In the genomic region with DNA sequence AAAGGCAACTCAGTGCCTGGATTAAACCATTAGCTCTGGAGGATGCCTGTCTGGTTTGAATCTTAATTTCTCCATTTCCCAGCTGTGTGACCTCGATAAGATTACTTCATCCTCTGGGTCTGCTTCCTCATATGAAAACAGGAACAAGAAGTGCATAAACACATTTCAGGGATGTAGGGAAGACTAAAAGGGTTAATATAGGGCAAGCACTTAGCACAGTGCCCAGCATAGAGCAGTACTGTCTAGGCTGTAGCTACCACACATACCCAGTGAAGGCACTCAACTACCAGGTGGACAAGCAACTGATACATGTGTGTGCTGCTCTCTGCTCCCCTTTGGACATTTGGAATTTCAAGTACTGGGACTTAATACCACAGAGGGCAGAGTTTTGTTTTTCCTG, we compare ENCODE assay signal across 25 cellular contexts.
DNase-seq lines count a peak whose midpoint lies in the region; ATAC-seq and TF ChIP-seq lines count a peak whose summit lies in the region.
"Had no signal": no experiment of that assay in that cellular context is flagged by ENCODE, and none has a peak within 500 bp of the region (broad histone marks: within the 10 kb centered on the region; RNA-seq: fewer than 3 reads in every experiment).

No MANE protein-coding gene starts in this region.

- H3K27me3 Mint-ChIP-seq in stimulated activated naive B cell treated with anti-CD40 and anti-IgM and Interleukin-4, amounts not matched to agents 10 μg/mL and 1 μg/mL and 100 μg/mL, for 72 hours = peaks cover 0 to under 1% of the 10 kb centered on the region in 2 donors
- H3K27me3 Mint-ChIP-seq: stimulated activated memory B cell treated with anti-CD40 and anti-IgM and Interleukin-4, amounts not matched to agents 10 μg/mL and 1 μg/mL and 100 μg/mL, for 72 hours had no signal

- no peak overlapping the region for H3K4me3 Mint-ChIP-seq in stimulated activated naive B cell treated with anti-CD40 and anti-IgM and Interleukin-4, amounts not matched to agents 10 μg/mL and 1 μg/mL and 100 μg/mL, for 72 hours
- H3K4me3 Mint-ChIP-seq: natural killer cell; stimulated activated memory B cell treated with anti-CD40 and anti-IgM and Interleukin-4, amounts not matched to agents 10 μg/mL and 1 μg/mL and 100 μg/mL, for 72 hours; T-helper 1 cell treated with Interleukin-12 subunit alpha and Interleukin-12 subunit beta and Interleukin-4 antibody, amounts not matched to agents 30 μg/mL and 1 μg/mL, for 36 hours had no signal

- H3K27ac Mint-ChIP-seq in stimulated activated naive B cell treated with anti-CD40 and anti-IgM and Interleukin-4, amounts not matched to agents 10 μg/mL and 1 μg/mL and 100 μg/mL, for 72 hours = no peak overlapping the region
- H3K27ac Mint-ChIP-seq: natural killer cell; stimulated activated memory B cell treated with anti-CD40 and anti-IgM and Interleukin-4, amounts not matched to agents 10 μg/mL and 1 μg/mL and 100 μg/mL, for 72 hours; T-helper 1 cell treated with Interleukin-12 subunit alpha and Interleukin-12 subunit beta and Interleukin-4 antibody, amounts not matched to agents 30 μg/mL and 1 μg/mL, for 36 hours had no signal

- no peak for TF ChIP-seq CTCF in HL-60 (IDR thresholded peaks at IDR 0.05; ENCODE audit: insufficient read depth, low read length)

- H3K27ac ChIP-seq in HL-60 (replicated peaks) = 0 out of 2 replicates have a peak overlapping the region, but pooled peaks have one; percentile 26
- H3K27ac ChIP-seq in skeletal muscle tissue (ENCODE audit: low read depth, low read length) = peak overlapping the region; percentile 33
- H3K27ac ChIP-seq: hepatocyte, pancreas had no signal

- intact Hi-C loops in left cardiac atrium (cut with DNase I) = no loop called here

- H3K36me3 Mint-ChIP-seq in stimulated activated naive B cell treated with anti-CD40 and anti-IgM and Interleukin-4, amounts not matched to agents 10 μg/mL and 1 μg/mL and 100 μg/mL, for 72 hours = no peaks in the 10 kb centered on the region
- H3K36me3 Mint-ChIP-seq: natural killer cell; stimulated activated memory B cell treated with anti-CD40 and anti-IgM and Interleukin-4, amounts not matched to agents 10 μg/mL and 1 μg/mL and 100 μg/mL, for 72 hours had no signal

- no peaks in the 10 kb centered on the region for H3K9me3 Mint-ChIP-seq in stimulated activated naive B cell treated with anti-CD40 and anti-IgM and Interleukin-4, amounts not matched to agents 10 μg/mL and 1 μg/mL and 100 μg/mL, for 72 hours
- H3K9me3 Mint-ChIP-seq: natural killer cell; stimulated activated memory B cell treated with anti-CD40 and anti-IgM and Interleukin-4, amounts not matched to agents 10 μg/mL and 1 μg/mL and 100 μg/mL, for 72 hours; T-helper 1 cell treated with Interleukin-12 subunit alpha and Interleukin-12 subunit beta and Interleukin-4 antibody, amounts not matched to agents 30 μg/mL and 1 μg/mL, for 36 hours had no signal

- no peak overlapping the region for H3K4me3 ChIP-seq in HL-60 (replicated peaks; ENCODE audit: insufficient read depth, low read length)
- H3K4me3 ChIP-seq in skeletal muscle tissue (ENCODE audit: low read length in 3 of 3) = no peak overlapping the region
- H3K4me3 ChIP-seq: dorsolateral prefrontal cortex, GM12878, hepatocyte, pancreas, tibial nerve had no signal

- peak; percentile 56 to 61 for ATAC-seq in left cardiac atrium
- no peak for ATAC-seq in HG02840 (IDR thresholded peaks at IDR 0.05; ENCODE audit: low FRiP score, unreplicated experiment)
- no peak for ATAC-seq in GM21528 (IDR thresholded peaks at IDR 0.05; ENCODE audit: low FRiP score, unreplicated experiment)
- ATAC-seq in stimulated activated naive B cell treated with anti-CD40 and anti-IgM and Interleukin-4, amounts not matched to agents 10 μg/mL and 1 μg/mL and 100 μg/mL, for 72 hours (replicated peaks) = no peak
- ATAC-seq: GM12878; natural killer cell; sciatic nerve; stimulated activated memory B cell treated with anti-CD40 and anti-IgM and Interleukin-4, amounts not matched to agents 10 μg/mL and 1 μg/mL and 100 μg/mL, for 72 hours had no signal

- H3K4me1 ChIP-seq in skeletal muscle tissue (ENCODE audit: control insufficient read depth in 3 of 3, insufficient read depth in 3 of 3, low read length in 3 of 3) = peaks cover 23 to 79% (median 34%) of the 10 kb centered on the region in 3 donors

- no peaks in the 10 kb centered on the region for H3K9me3 ChIP-seq in skeletal muscle tissue (ENCODE audit: control insufficient read depth in 3 of 3, low read length in 3 of 3)
- H3K9me3 ChIP-seq: pancreas, tibial nerve had no signal

- H3K27me3 ChIP-seq in HL-60 (ENCODE audit: insufficient read depth, poor library complexity, severe bottlenecking) (no peaks in the 10 kb centered on the region), skeletal muscle tissue (ENCODE audit: control insufficient read depth in 3 of 3, insufficient read depth in 3 of 3, low read length in 3 of 3) (no peaks in the 10 kb centered on the region)
- H3K27me3 ChIP-seq: dorsolateral prefrontal cortex, hepatocyte, pancreas, tibial nerve had no signal

- DNase-seq in HL-60 (ENCODE audit: low read depth in 1 of 2, low spot score in 1 of 2) (peak; percentile 13 to 56), SKM-1 (lab: John Stamatoyannopoulos, UW; ENCODE audit: unreplicated experiment) (peak; percentile 67), left cardiac atrium (no peak), SIG-M5 treated with dmso at 0.1 percent for 504 hours (lab: John Stamatoyannopoulos, UW; ENCODE audit: unreplicated experiment) (no peak)
- DNase-seq in stimulated activated naive B cell treated with anti-CD40 and anti-IgM and Interleukin-4, amounts not matched to agents 10 μg/mL and 1 μg/mL and 100 μg/mL, for 72 hours = no peak
- DNase-seq: activated CD4-positive, alpha-beta T cell treated with anti-CD3 and anti-CD28 coated beads, Interleukin-2, amount 50 U/mL, for 4 hours; activated gamma-delta T cell treated with Interleukin-2 at 50 U/mL for 16 hours; amniotic stem cell; DMS53; dorsolateral prefrontal cortex; mesenchymal stem cell; natural killer cell; NCI-H1417 treated with DMSO at 0.1 percent for 48 hours; NCI-H524 treated with DMSO at 0.1 percent for 48 hours; pancreas; SIG-M5 had no signal

- no peak overlapping the region for H3K9ac ChIP-seq in skeletal muscle tissue (ENCODE audit: low read depth in 1 of 3, low read length in 3 of 3)

- no peaks in the 10 kb centered on the region for H3K36me3 ChIP-seq in skeletal muscle tissue (ENCODE audit: control insufficient read depth in 3 of 3, insufficient read depth in 3 of 3, low read length in 3 of 3)
- H3K36me3 ChIP-seq: pancreas, tibial nerve had no signal

- H3K4me1 Mint-ChIP-seq in stimulated activated naive B cell treated with anti-CD40 and anti-IgM and Interleukin-4, amounts not matched to agents 10 μg/mL and 1 μg/mL and 100 μg/mL, for 72 hours = no peaks in the 10 kb centered on the region
- H3K4me1 Mint-ChIP-seq: natural killer cell; stimulated activated memory B cell treated with anti-CD40 and anti-IgM and Interleukin-4, amounts not matched to agents 10 μg/mL and 1 μg/mL and 100 μg/mL, for 72 hours had no signal

Comparison
In these comparisons a context has a peak if more than half of its experiments do, and no peak if none do; other contexts are left out.
1. DNase-seq: peak in HL-60 (2 of 2) and SKM-1 (single experiment); none in left cardiac atrium (single experiment), SIG-M5 treated with dmso at 0.1 percent for 504 hours (single experiment) and stimulated activated naive B cell treated with anti-CD40 and anti-IgM and Interleukin-4, amounts not matched to agents 10 μg/mL and 1 μg/mL and 100 μg/mL, for 72 hours (single experiment).
2. ATAC-seq: peak in left cardiac atrium (2 of 2); none in HG02840 (single experiment), GM21528 (single experiment) and stimulated activated naive B cell treated with anti-CD40 and anti-IgM and Interleukin-4, amounts not matched to agents 10 μg/mL and 1 μg/mL and 100 μg/mL, for 72 hours (0 of 2).